ENCODE assay signal across 12 cellular contexts in the genomic region with DNA sequence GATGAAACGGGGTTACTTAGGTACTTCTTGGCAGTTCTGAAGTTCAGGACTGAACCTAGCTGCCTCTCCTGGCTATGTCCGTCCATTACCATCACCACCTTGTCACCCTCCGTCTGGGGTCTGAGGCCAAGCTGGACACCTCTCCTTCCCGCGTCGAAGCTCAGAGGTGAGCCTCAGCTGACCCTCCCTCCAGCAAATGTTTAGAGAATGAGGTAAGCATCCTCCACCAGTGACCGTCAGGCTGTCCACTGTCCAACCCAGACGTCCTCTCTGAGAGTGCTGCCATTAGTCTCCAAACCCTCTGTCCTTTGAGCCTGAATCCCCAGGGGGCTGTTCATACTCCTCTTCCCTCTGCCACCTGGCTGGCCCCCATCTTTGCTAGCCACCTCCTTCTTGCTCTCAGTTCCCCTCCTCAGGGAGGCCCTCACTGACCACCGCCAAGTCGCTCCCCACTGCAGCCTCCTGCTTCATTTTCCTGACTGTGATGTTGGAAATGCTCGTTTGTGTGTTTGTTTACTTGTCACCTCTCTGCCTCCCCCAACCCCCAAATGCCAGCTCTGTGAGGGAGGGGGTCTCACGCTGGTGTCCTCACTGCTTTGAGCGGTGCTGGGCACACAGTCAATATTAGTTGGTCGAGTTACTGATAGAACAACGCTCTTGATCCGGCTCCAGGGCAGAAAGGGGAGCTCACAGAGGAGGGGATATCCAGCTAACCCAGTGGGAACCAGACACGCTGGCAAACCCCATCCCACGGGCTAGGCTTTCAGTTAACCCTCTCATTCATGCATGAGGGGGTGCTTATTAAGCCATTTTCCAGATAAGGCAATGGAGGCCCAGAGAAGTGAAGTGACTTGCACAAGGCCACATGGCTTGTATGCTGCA.
A peak's percentile ranks its signal among the peaks of the same experiment; 100 is the strongest.
DNase-seq lines count a peak whose midpoint lies in the region; ATAC-seq, FAIRE-seq and TF ChIP-seq lines count a peak whose summit lies in the region.
"Had no signal": no experiment of that assay in that cellular context is flagged by ENCODE, and none has a peak within 500 bp of the region (broad histone marks: within the 10 kb centered on the region; RNA-seq: fewer than 3 reads in every experiment).

No MANE protein-coding gene starts in this region.

- peaks cover 92% of the 10 kb centered on the region for H3K4me1 Mint-ChIP-seq in activated naive CD4-positive, alpha-beta T cell treated with anti-CD3 and anti-CD28 coated beads for 36 hours (ENCODE audit: low read depth)
- H3K4me1 Mint-ChIP-seq in activated T-helper 17 cell treated with anti-CD3 and anti-CD28 coated beads, Interleukin-2, amount 50 U/mL, for 72 hours = peaks cover 62% of the 10 kb centered on the region
- peaks cover 78 to 100% of the 10 kb centered on the region in 2 donors for H3K4me1 Mint-ChIP-seq in stimulated activated naive B cell treated with anti-CD40 and anti-IgM and Interleukin-4, amounts not matched to agents 10 μg/mL and 1 μg/mL and 100 μg/mL, for 72 hours

- intact Hi-C loops in activated naive CD4-positive, alpha-beta T cell treated with anti-CD3 and anti-CD28 coated beads for 36 hours (cut with micrococcal nuclease) = no loop called here
- intact Hi-C loops in lower lobe of right lung (cut with DNase I) = no loop called here

- H3K36me3 ChIP-seq in lower lobe of right lung = no peaks in the 10 kb centered on the region
- H3K36me3 ChIP-seq: colonic mucosa, pancreas had no signal

- H3K4me3 Mint-ChIP-seq in activated naive CD4-positive, alpha-beta T cell treated with anti-CD3 and anti-CD28 coated beads for 36 hours = no peak overlapping the region
- peak overlapping the region; percentile 95 for H3K4me3 Mint-ChIP-seq in activated T-helper 17 cell treated with anti-CD3 and anti-CD28 coated beads, Interleukin-2, amount 50 U/mL, for 72 hours
- peak overlapping the region; percentile 57 to 67 for H3K4me3 Mint-ChIP-seq in stimulated activated naive B cell treated with anti-CD40 and anti-IgM and Interleukin-4, amounts not matched to agents 10 μg/mL and 1 μg/mL and 100 μg/mL, for 72 hours

- no peaks in the 10 kb centered on the region for H3K27me3 Mint-ChIP-seq in activated naive CD4-positive, alpha-beta T cell treated with anti-CD3 and anti-CD28 coated beads for 36 hours (ENCODE audit: low read depth)
- no peaks in the 10 kb centered on the region for H3K27me3 Mint-ChIP-seq in activated T-helper 17 cell treated with anti-CD3 and anti-CD28 coated beads, Interleukin-2, amount 50 U/mL, for 72 hours
- no peaks in the 10 kb centered on the region for H3K27me3 Mint-ChIP-seq in stimulated activated naive B cell treated with anti-CD40 and anti-IgM and Interleukin-4, amounts not matched to agents 10 μg/mL and 1 μg/mL and 100 μg/mL, for 72 hours

- CTCF ChIA-PET in activated naive CD4-positive, alpha-beta T cell treated with anti-CD3 and anti-CD28 coated beads for 36 hours (lab: Charles Lee) = interaction anchor here (0.7 to 2.1 kb wide), 6 partner anchors 9 to 58 kb away, joined by 3 to 9 read pairs (median 4); no protein-coding TSS in a partner anchor

- H3K4me1 ChIP-seq in lower lobe of right lung = peaks cover 76% of the 10 kb centered on the region
- H3K4me1 ChIP-seq: pancreas had no signal

- ATAC-seq in activated T-helper 17 cell treated with anti-CD3 and anti-CD28 coated beads, Interleukin-2, amount 50 U/mL, for 72 hours (replicated peaks) = no peak
- no peak for ATAC-seq in lower lobe of right lung
- ATAC-seq in stimulated activated naive B cell treated with anti-CD40 and anti-IgM and Interleukin-4, amounts not matched to agents 10 μg/mL and 1 μg/mL and 100 μg/mL, for 72 hours (replicated peaks) = no peak
- ATAC-seq: activated CD4-positive, CD25-positive, alpha-beta regulatory T cell treated with anti-CD3 and anti-CD28 coated beads, Interleukin-2, amount 50 U/mL, for 24 hours had no signal

- peaks cover 7% of the 10 kb centered on the region for H3K36me3 Mint-ChIP-seq in activated naive CD4-positive, alpha-beta T cell treated with anti-CD3 and anti-CD28 coated beads for 36 hours (ENCODE audit: low read depth)
- peaks cover 39% of the 10 kb centered on the region for H3K36me3 Mint-ChIP-seq in activated T-helper 17 cell treated with anti-CD3 and anti-CD28 coated beads, Interleukin-2, amount 50 U/mL, for 72 hours (ENCODE audit: low read depth)
- H3K36me3 Mint-ChIP-seq in stimulated activated naive B cell treated with anti-CD40 and anti-IgM and Interleukin-4, amounts not matched to agents 10 μg/mL and 1 μg/mL and 100 μg/mL, for 72 hours = peaks cover 30 to 43% of the 10 kb centered on the region in 2 donors

- H3K27ac Mint-ChIP-seq in activated naive CD4-positive, alpha-beta T cell treated with anti-CD3 and anti-CD28 coated beads for 36 hours = peak overlapping the region; percentile 97
- peak overlapping the region; percentile 96 for H3K27ac Mint-ChIP-seq in activated T-helper 17 cell treated with anti-CD3 and anti-CD28 coated beads, Interleukin-2, amount 50 U/mL, for 72 hours
- H3K27ac Mint-ChIP-seq in stimulated activated naive B cell treated with anti-CD40 and anti-IgM and Interleukin-4, amounts not matched to agents 10 μg/mL and 1 μg/mL and 100 μg/mL, for 72 hours = peak overlapping the region; percentile 93

- H3K9me3 Mint-ChIP-seq in activated naive CD4-positive, alpha-beta T cell treated with anti-CD3 and anti-CD28 coated beads for 36 hours = no peaks in the 10 kb centered on the region
- H3K9me3 Mint-ChIP-seq in activated T-helper 17 cell treated with anti-CD3 and anti-CD28 coated beads, Interleukin-2, amount 50 U/mL, for 72 hours = no peaks in the 10 kb centered on the region
- no peaks in the 10 kb centered on the region for H3K9me3 Mint-ChIP-seq in stimulated activated naive B cell treated with anti-CD40 and anti-IgM and Interleukin-4, amounts not matched to agents 10 μg/mL and 1 μg/mL and 100 μg/mL, for 72 hours

- FAIRE-seq in RCC 7860 (lab: Jason Lieb, UNC) = no peak
- FAIRE-seq: pancreas had no signal

- DNase-seq in activated naive CD4-positive, alpha-beta T cell treated with anti-CD3 and anti-CD28 coated beads for 36 hours = no peak
- DNase-seq in activated naive CD4-positive, alpha-beta T cell treated with anti-CD3 and anti-CD28 coated beads, Interleukin-2, amount 50 U/mL, for 16 hours = no peak
- DNase-seq in lower lobe of right lung (peak; percentile 18), iPS-NIHi11 (ENCODE audit: low spot score) (no peak), ecto neural progenitor cell (ENCODE audit: low spot score) (no peak), RCC 7860 (ENCODE audit: low spot score) (no peak)
- no peak for DNase-seq in stimulated activated naive B cell treated with anti-CD40 and anti-IgM and Interleukin-4, amounts not matched to agents 10 μg/mL and 1 μg/mL and 100 μg/mL, for 72 hours
- DNase-seq: DMS79 had no signal

- H3K4me3 ChIP-seq in lower lobe of right lung = peak overlapping the region; percentile 8
- H3K4me3 ChIP-seq: colonic mucosa, pancreas had no signal

- no peaks in the 10 kb centered on the region for H3K27me3 ChIP-seq in lower lobe of right lung (ENCODE audit: low read depth)
- H3K27me3 ChIP-seq: colonic mucosa, pancreas had no signal

- H3K27ac ChIP-seq in lower lobe of right lung = peak overlapping the region; percentile 89
- H3K27ac ChIP-seq: pancreas had no signal

- H3K9me3 ChIP-seq in lower lobe of right lung = no peaks in the 10 kb centered on the region
- H3K9me3 ChIP-seq: colonic mucosa, pancreas had no signal

- TF ChIP-seq CTCF in lower lobe of right lung (IDR thresholded peaks at IDR 0.05) = no peak
